ENCODE assay signal across 23 cellular contexts in the genomic region with DNA sequence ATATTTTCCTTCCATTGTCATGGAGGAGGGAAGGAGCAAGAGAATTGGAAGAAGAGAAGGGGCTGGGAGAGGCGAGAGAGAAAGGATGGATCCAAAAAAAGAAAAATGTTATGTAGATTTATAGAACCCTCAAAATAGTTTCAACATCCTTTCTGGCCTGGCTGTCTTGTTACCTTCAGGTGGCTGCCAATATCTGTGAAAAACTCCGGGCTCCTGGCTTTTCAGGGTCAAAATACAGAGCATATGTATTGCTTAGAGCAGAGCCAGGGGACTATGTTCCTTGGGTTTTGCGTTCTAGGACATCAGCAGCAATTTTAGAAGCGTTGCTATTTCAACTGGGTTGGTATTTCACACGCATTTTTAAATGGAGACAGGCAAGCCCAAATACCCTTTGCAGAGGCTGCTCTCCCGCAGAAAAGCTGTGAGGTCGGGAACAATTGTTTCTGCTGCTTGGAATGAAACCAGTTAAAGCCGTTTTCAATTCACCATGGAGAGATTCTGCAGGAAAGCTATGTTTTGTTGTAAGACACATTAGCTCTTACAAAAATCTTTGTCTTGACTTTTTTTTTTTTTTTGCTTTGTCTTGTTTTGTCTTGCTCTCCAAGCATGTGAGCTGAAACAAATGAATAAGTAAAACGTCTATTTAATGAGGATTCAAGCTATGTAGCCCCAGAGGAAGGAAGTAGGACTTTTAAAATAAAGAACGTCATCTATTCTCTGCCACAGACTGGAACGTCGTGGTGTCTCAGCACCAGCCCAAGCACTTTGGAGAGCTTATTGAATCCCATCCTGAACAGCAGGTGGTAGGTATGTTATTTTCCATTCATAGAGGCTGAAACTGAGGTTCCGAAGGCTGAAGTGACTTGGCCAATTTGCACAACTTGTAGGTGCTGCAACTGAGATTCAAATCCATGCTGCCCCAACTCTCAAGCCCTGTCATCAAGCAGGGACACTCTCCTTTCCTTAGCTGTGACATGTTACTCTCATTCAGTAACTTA.
A peak's percentile ranks its signal among the peaks of the same experiment; 100 is the strongest.
DNase-seq lines count a peak whose midpoint lies in the region; ATAC-seq and TF ChIP-seq lines count a peak whose summit lies in the region.
"Had no signal": no experiment of that assay in that cellular context is flagged by ENCODE, and none has a peak within 500 bp of the region (broad histone marks: within the 10 kb centered on the region; RNA-seq: fewer than 3 reads in every experiment).

No MANE protein-coding gene starts in this region.

- peaks cover 5% of the 10 kb centered on the region for H3K4me1 ChIP-seq in IMR-90 (ENCODE audit: control insufficient read depth, insufficient read depth, low read length)
- H3K4me1 ChIP-seq: colonic mucosa, right lobe of liver had no signal

- TF ChIP-seq CTCF in IMR-90 (conservative IDR thresholded peaks at IDR 0.05; ENCODE audit: low read depth, low read length) (no peak), choroid plexus epithelial cell (conservative IDR thresholded peaks at IDR 0.05; ENCODE audit: low read depth, low read length) (no peak), GM20000 (IDR thresholded peaks at IDR 0.05; ENCODE audit: extremely low read depth, missing control alignments) (no peak)

- H2BK15ac ChIP-seq in IMR-90 (ENCODE audit: low read depth, low read length): no peak overlapping the region

- no peak overlapping the region for H3K27ac ChIP-seq in IMR-90 (ENCODE audit: insufficient read depth, low read length)
- H3K27ac ChIP-seq: C4-2B, colonic mucosa, esophagus squamous epithelium, right lobe of liver, VCaP had no signal

- no peak overlapping the region for H2BK120ac ChIP-seq in IMR-90 (ENCODE audit: low read depth, low read length)

- ATAC-seq in IMR-90 (ENCODE audit: low read depth) (no peak), GM19397 (IDR thresholded peaks at IDR 0.05; ENCODE audit: unreplicated experiment) (no peak)
- ATAC-seq: activated T-cell treated with anti-CD3 and anti-CD28 coated beads, Interleukin-2, amount 50 U/mL, for 72 hours; Panc1 had no signal

- H3K56ac ChIP-seq in IMR-90 (ENCODE audit: extremely low read depth, insufficient read depth, low read length): no peak overlapping the region

- H4K20me1 ChIP-seq in IMR-90 (ENCODE audit: insufficient read depth, low read length): no peaks in the 10 kb centered on the region

- no peak overlapping the region for H2AFZ ChIP-seq in IMR-90 (replicated peaks; ENCODE audit: low read length, poor library complexity)

- H2AK5ac ChIP-seq in IMR-90 (ENCODE audit: low read depth, low read length): no peak overlapping the region; the same call in 1 of the 2 replicates

- no peak overlapping the region for H3K9ac ChIP-seq in IMR-90 (ENCODE audit: low read depth, low read length)

- intact Hi-C loops in IMR-90 (cut with micrococcal nuclease): no loop called here

- no peak overlapping the region for H4K91ac ChIP-seq in IMR-90 (ENCODE audit: insufficient read depth, low read depth, low read length)

- 33% methylated on average over 5 of the region's 13 CpGs; no CpG with 5 or more reads in 1 of the 2 experiments for WGBS in IMR-90 (ENCODE audit: extremely low coverage in 2 of 2, insufficient read length in 1 of 2), 2 experiments

- no peaks in the 10 kb centered on the region; the same call in 1 of the 2 replicates for H3K9me3 ChIP-seq in IMR-90 (ENCODE audit: control insufficient read depth, insufficient read depth, low read length)
- H3K9me3 ChIP-seq: Caco-2, colonic mucosa, esophagus squamous epithelium, right lobe of liver had no signal

- no peak overlapping the region for H2BK20ac ChIP-seq in IMR-90 (ENCODE audit: low read depth, low read length)

- H3K18ac ChIP-seq in IMR-90 (ENCODE audit: low read depth, low read length): no peak overlapping the region

- H3K23ac ChIP-seq in IMR-90 (ENCODE audit: low read depth, low read length): no peak overlapping the region

- H2BK5ac ChIP-seq in IMR-90 (ENCODE audit: low read depth, low read length, poor library complexity, severe bottlenecking): no peak overlapping the region

- H2AK9ac ChIP-seq in IMR-90 (replicated peaks; ENCODE audit: low read depth, low read length, poor library complexity): no peak overlapping the region

- H3K36me3 ChIP-seq in IMR-90 (ENCODE audit: control insufficient read depth, insufficient read depth, low read length): no peaks in the 10 kb centered on the region
- H3K36me3 ChIP-seq: colonic mucosa, esophagus squamous epithelium, right lobe of liver had no signal

- CTCF ChIA-PET in IMR-90 (lab: Yijun Ruan, JAX): interaction anchor here (0.6 to 0.7 kb wide), 2 partner anchors 39 to 198 kb away, joined by 3 to 4 read pairs; no protein-coding TSS in a partner anchor

- H3K4ac ChIP-seq in IMR-90 (ENCODE audit: low read depth, low read length): 0 out of 2 replicates have a peak overlapping the region, but pooled peaks have one; percentile 7

- no peak for DNase-seq in IMR-90
- DNase-seq in choroid plexus epithelial cell (ENCODE audit: low read depth): peak; percentile 34
- peak; percentile 7 for DNase-seq in left kidney (ENCODE audit: low read depth, low spot score)
- DNase-seq in dermis blood vessel endothelial cell: no peak
- DNase-seq in GM20000 (ENCODE audit: low spot score): no peak
- no peak for DNase-seq in NCI-H2029 treated with DMSO at 0.1 percent for 48 hours (lab: John Stamatoyannopoulos, UW)
- DNase-seq: activated CD4-positive, alpha-beta T cell treated with anti-CD3 and anti-CD28 coated beads, Interleukin-2, amount 10 ng/mL, durations not matched to agents 24 days and 14 days; activated naive CD4-positive, alpha-beta T cell; activated T-cell treated with anti-CD3 and anti-CD28 coated beads, Interleukin-2, amount 50 U/mL, for 72 hours; Caco-2; colonic mucosa; esophagus squamous epithelium; mammary epithelial cell; NCI-H1694; right lobe of liver; SHP77 treated with DMSO at 0.1 percent for 48 hours; stimulated activated CD4-positive, alpha-beta T cell treated with anti-CD3 and anti-CD28 coated beads, Interleukin-12 subunit alpha, Interleukin-12 subunit beta, amount 100 ng/mL, for 4 hours; stimulated activated CD4-positive, alpha-beta T cell treated with anti-CD3 and anti-CD28 coated beads, Interleukin-4, amount 100 ng/mL, for 1 hour; trophoblast cell had no signal

- H4K8ac ChIP-seq in IMR-90 (ENCODE audit: low read depth in 2 of 2, low read length in 2 of 2): no peak overlapping the region

- H3K9me1 ChIP-seq in IMR-90 (ENCODE audit: insufficient read depth, low read length): peaks cover 6% of the 10 kb centered on the region

- no peaks in the 10 kb centered on the region for H3K79me1 ChIP-seq in IMR-90 (ENCODE audit: low read depth in 1 of 2, low read length in 2 of 2)

- no peak overlapping the region for H3K4me2 ChIP-seq in IMR-90 (ENCODE audit: low read depth, low read length)

- H3K14ac ChIP-seq in IMR-90 (replicated peaks; ENCODE audit: low read depth, low read length): no peak overlapping the region

- no peak overlapping the region for H4K5ac ChIP-seq in IMR-90 (ENCODE audit: low read depth, low read length)

- no peak overlapping the region for H3K4me3 ChIP-seq in IMR-90 (ENCODE audit: insufficient read depth, low read depth, low read length)
- no peak overlapping the region for H3K4me3 ChIP-seq in choroid plexus epithelial cell (ENCODE audit: low read depth, low read length)
- H3K4me3 ChIP-seq: colonic mucosa, esophagus squamous epithelium, right lobe of liver had no signal

- TF ChIP-seq RAD21 in IMR-90 (IDR thresholded peaks at IDR 0.05; ENCODE audit: low read length): no peak

- POLR2A ChIA-PET in IMR-90 (lab: Charles Lee; ENCODE audit: unreplicated experiment): interaction anchor here (0.6 kb wide), 1 partner anchor 69 kb away, joined by 8 read pairs; no protein-coding TSS in a partner anchor

- no TSS peak for BruUV-seq in IMR-90 (replicated peaks; lab: Mats Ljungman, UMichigan)

- TF ChIP-seq POLR2A in IMR-90 (IDR thresholded peaks at IDR 0.05; ENCODE audit: low read depth, low read length): no peak

- no peaks in the 10 kb centered on the region for H3K27me3 ChIP-seq in IMR-90 (ENCODE audit: control insufficient read depth, insufficient read depth, low read length)
- H3K27me3 ChIP-seq: colonic mucosa, esophagus squamous epithelium, right lobe of liver had no signal

- in situ Hi-C loops in IMR-90 (cut with MboI; ENCODE audit: low sequenced_read_pairs): no loop called here

- dilution Hi-C loops in IMR-90 (cut with HindIII; ENCODE audit: low sequenced_read_pairs, unreplicated experiment): no loop called here

TF ChIP-seq in IMR-90, 13 proteins besides CTCF, POLR2A, EP300 and RAD21:
- no peak for TF ChIP-seq MAFK (IDR thresholded peaks at IDR 0.05; ENCODE audit: low read depth, low read length)
- no peak for TF ChIP-seq MAZ (IDR thresholded peaks at IDR 0.05; ENCODE audit: borderline replicate concordance, low read depth, low read length)
- TF ChIP-seq, protein P1, sequence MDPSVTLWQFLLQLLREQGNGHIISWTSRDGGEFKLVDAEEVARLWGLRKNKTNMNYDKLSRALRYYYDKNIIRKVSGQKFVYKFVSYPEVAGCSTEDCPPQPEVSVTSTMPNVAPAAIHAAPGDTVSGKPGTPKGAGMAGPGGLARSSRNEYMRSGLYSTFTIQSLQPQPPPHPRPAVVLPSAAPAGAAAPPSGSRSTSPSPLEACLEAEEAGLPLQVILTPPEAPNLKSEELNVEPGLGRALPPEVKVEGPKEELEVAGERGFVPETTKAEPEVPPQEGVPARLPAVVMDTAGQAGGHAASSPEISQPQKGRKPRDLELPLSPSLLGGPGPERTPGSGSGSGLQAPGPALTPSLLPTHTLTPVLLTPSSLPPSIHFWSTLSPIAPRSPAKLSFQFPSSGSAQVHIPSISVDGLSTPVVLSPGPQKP (IDR thresholded peaks at IDR 0.05; ENCODE audit: borderline replicate concordance, low read depth, low read length): no peak
- no peak for TF ChIP-seq MXI1 (IDR thresholded peaks at IDR 0.05; ENCODE audit: borderline replicate concordance, low read depth, low read length)
- no peak for TF ChIP-seq CEBPB (IDR thresholded peaks at IDR 0.05; ENCODE audit: low read depth, low read length)
- no peak for TF ChIP-seq RCOR1 (IDR thresholded peaks at IDR 0.05; ENCODE audit: insufficient replicate concordance, low read length)
- TF ChIP-seq, protein P2, sequence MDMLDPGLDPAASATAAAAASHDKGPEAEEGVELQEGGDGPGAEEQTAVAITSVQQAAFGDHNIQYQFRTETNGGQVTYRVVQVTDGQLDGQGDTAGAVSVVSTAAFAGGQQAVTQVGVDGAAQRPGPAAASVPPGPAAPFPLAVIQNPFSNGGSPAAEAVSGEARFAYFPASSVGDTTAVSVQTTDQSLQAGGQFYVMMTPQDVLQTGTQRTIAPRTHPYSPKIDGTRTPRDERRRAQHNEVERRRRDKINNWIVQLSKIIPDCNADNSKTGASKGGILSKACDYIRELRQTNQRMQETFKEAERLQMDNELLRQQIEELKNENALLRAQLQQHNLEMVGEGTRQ (IDR thresholded peaks at IDR 0.05; ENCODE audit: low read depth, low read length): no peak
- TF ChIP-seq BHLHE40 (IDR thresholded peaks at IDR 0.05; ENCODE audit: low read depth, low read length): no peak

Comparison
In these comparisons a context has a peak if more than half of its experiments do, and no peak if none do; other contexts are left out.
1. DNase-seq: peak in choroid plexus epithelial cell (single experiment) and left kidney (single experiment); none in IMR-90 (single experiment), dermis blood vessel endothelial cell (single experiment), GM20000 (single experiment) and NCI-H2029 treated with DMSO at 0.1 percent for 48 hours (single experiment).